In genomic region chr12:107544947-107545346, GRCh38 we compare ENCODE assay signal across 22 cellular contexts.
"Had no signal": no experiment of that assay in that cellular context is flagged by ENCODE, and none has a peak within 500 bp of the region (broad histone marks: within the 10 kb centered on the region; RNA-seq: fewer than 3 reads in every experiment).

No MANE protein-coding gene starts in this region.

- H3K4me1 ChIP-seq: foreskin keratinocyte had no signal

- H3K27me3 Mint-ChIP-seq: activated naive CD8-positive, alpha-beta T cell; naive B cell; T-helper 17 cell had no signal

- H3K4me3 ChIP-seq: lung, suprapubic skin had no signal

- H3K4me3 Mint-ChIP-seq: activated B cell treated with CpG ODN at 0.5 μM for 24 hours; activated CD8-positive, alpha-beta T cell treated with anti-CD3 and anti-CD28 coated beads, Interleukin-2, amount 10 ng/mL, durations not matched to agents 7 days and 5 days; activated naive CD8-positive, alpha-beta T cell; activated T-cell treated with anti-CD3 and anti-CD28 coated beads, Interleukin-2, amount 50 U/mL, for 72 hours; naive B cell; T-helper 17 cell had no signal

- H3K27me3 ChIP-seq: brain microvascular endothelial cell, foreskin keratinocyte, suprapubic skin had no signal

- DNase-seq: activated B cell treated with CpG ODN at 0.5 μM for 24 hours; activated CD4-positive, alpha-beta T cell treated with anti-CD3 and anti-CD28 coated beads for 48 hours; activated CD8-positive, alpha-beta memory T cell treated with anti-CD3 and anti-CD28 coated beads, Interleukin-2, amount 50 U/mL, for 4 hours; activated CD8-positive, alpha-beta T cell treated with anti-CD3 and anti-CD28 coated beads, Interleukin-2, amount 10 ng/mL, durations not matched to agents 7 days and 5 days; activated gamma-delta T cell treated with Interleukin-2 at 50 U/mL for 16 hours; activated T-cell treated with anti-CD3 and anti-CD28 coated beads, Interleukin-2, amount 50 U/mL, for 72 hours; amygdala; brain microvascular endothelial cell; erythroblast; foreskin keratinocyte; glutamatergic neuron; naive B cell; posterior cingulate gyrus; small intestine; stimulated activated CD4-positive, alpha-beta T cell treated with anti-CD3 and anti-CD28 coated beads, Interleukin-4, amount 100 ng/mL, for 4 hours; stimulated activated CD8-positive, alpha-beta memory T cell treated with anti-CD3 and anti-CD28 coated beads, Interleukin-4, amount 100 ng/mL, for 48 hours; stimulated activated naive CD4-positive, alpha-beta T cell treated with Interleukin-2 at 50 U/mL for 16 hours; T-helper 17 cell; trophoblast cell had no signal

- H3K36me3 ChIP-seq: brain microvascular endothelial cell, suprapubic skin had no signal

- H3K27ac ChIP-seq: brain microvascular endothelial cell, foreskin keratinocyte had no signal

- H3K9me3 Mint-ChIP-seq: activated T-cell treated with anti-CD3 and anti-CD28 coated beads, Interleukin-2, amount 50 U/mL, for 72 hours had no signal

- ATAC-seq: activated CD8-positive, alpha-beta T cell treated with anti-CD3 and anti-CD28 coated beads, Interleukin-2, amount 10 ng/mL, durations not matched to agents 7 days and 5 days; activated T-cell treated with anti-CD3 and anti-CD28 coated beads, Interleukin-2, amount 50 U/mL, for 72 hours; foreskin keratinocyte; T-helper 17 cell had no signal

- H3K27ac Mint-ChIP-seq: activated B cell treated with CpG ODN at 0.5 μM for 24 hours; activated CD8-positive, alpha-beta T cell treated with anti-CD3 and anti-CD28 coated beads, Interleukin-2, amount 10 ng/mL, durations not matched to agents 7 days and 5 days; activated naive CD8-positive, alpha-beta T cell; activated T-cell treated with anti-CD3 and anti-CD28 coated beads, Interleukin-2, amount 50 U/mL, for 72 hours; T-helper 17 cell had no signal
